Comparison of ENCODE assay signal across 11 cellular contexts in genomic region chrX:112211459-112211858, GRCh38.
DNase-seq lines count a peak whose midpoint lies in the region; ATAC-seq and TF ChIP-seq lines count a peak whose summit lies in the region.
"Had no signal": no experiment of that assay in that cellular context is flagged by ENCODE, and none has a peak within 500 bp of the region (broad histone marks: within the 10 kb centered on the region; RNA-seq: fewer than 3 reads in every experiment).

No MANE protein-coding gene starts in this region.

- intact Hi-C loops in Calu3 (cut with micrococcal nuclease; ENCODE audit: unreplicated experiment): no loop called here

- no peak overlapping the region for H3K4me3 Mint-ChIP-seq in activated T-cell treated with anti-CD3 and anti-CD28 coated beads, Interleukin-2, amount 50 U/mL, for 72 hours
- H3K4me3 Mint-ChIP-seq in activated T-cell treated with anti-CD3 and anti-CD28 coated beads, Interleukin-2, amount 50 U/mL, for 4 hours: no peak overlapping the region
- H3K4me3 Mint-ChIP-seq in Calu3 (ENCODE audit: low read depth, unreplicated experiment): no peak overlapping the region

- ATAC-seq in activated T-cell treated with anti-CD3 and anti-CD28 coated beads, Interleukin-2, amount 50 U/mL, for 72 hours (replicated peaks in 1 of 2): peak; percentile 72 to 76
- no peak for ATAC-seq in activated T-cell treated with anti-CD3 and anti-CD28 coated beads, Interleukin-2, amount 50 U/mL, for 4 hours
- peak; percentile 73 for ATAC-seq in HG03039 (IDR thresholded peaks at IDR 0.05; ENCODE audit: unreplicated experiment)
- ATAC-seq: pancreas had no signal

- CTCF ChIA-PET in Calu3 (lab: Charles Lee): interaction anchor here (1.0 kb wide), 1 partner anchor 10 kb away, joined by 3 read pairs; no protein-coding TSS in a partner anchor

- H3K27me3 Mint-ChIP-seq in activated T-cell treated with anti-CD3 and anti-CD28 coated beads, Interleukin-2, amount 50 U/mL, for 72 hours (ENCODE audit: low read depth): peaks cover 18% of the 10 kb centered on the region
- H3K27me3 Mint-ChIP-seq in activated T-cell treated with anti-CD3 and anti-CD28 coated beads, Interleukin-2, amount 50 U/mL, for 4 hours (ENCODE audit: low read depth): no peaks in the 10 kb centered on the region
- no peaks in the 10 kb centered on the region for H3K27me3 Mint-ChIP-seq in Calu3 (ENCODE audit: unreplicated experiment)

- H3K36me3 Mint-ChIP-seq in activated T-cell treated with anti-CD3 and anti-CD28 coated beads, Interleukin-2, amount 50 U/mL, for 72 hours (ENCODE audit: insufficient read depth in 2 of 2): no peaks in the 10 kb centered on the region
- H3K36me3 Mint-ChIP-seq in activated T-cell treated with anti-CD3 and anti-CD28 coated beads, Interleukin-2, amount 50 U/mL, for 4 hours (ENCODE audit: insufficient read depth): no peaks in the 10 kb centered on the region
- no peaks in the 10 kb centered on the region for H3K36me3 Mint-ChIP-seq in Calu3 (ENCODE audit: insufficient read depth, unreplicated experiment)

- peak in 1 of 2 donors; percentile 23 for DNase-seq in activated T-cell treated with anti-CD3 and anti-CD28 coated beads, Interleukin-2, amount 50 U/mL, for 72 hours
- DNase-seq in activated T-cell treated with anti-CD3 and anti-CD28 coated beads, Interleukin-2, amount 50 U/mL, for 4 hours: no peak
- peak; percentile 8 for DNase-seq in SW480 (ENCODE audit: low spot score)
- peak; percentile 0 for DNase-seq in occipital lobe (lab: John Stamatoyannopoulos, UW)
- DNase-seq in Calu3: no peak
- DNase-seq in middle frontal gyrus (ENCODE audit: extremely low spot score, low spot score): no peak
- DNase-seq in activated T-cell treated with anti-CD3 and anti-CD28 coated beads, Interleukin-2, amount 50 U/mL, for 1 hour: no peak
- DNase-seq: DMS79, pancreas, Peyer's patch had no signal

- no peaks in the 10 kb centered on the region for H3K4me1 Mint-ChIP-seq in activated T-cell treated with anti-CD3 and anti-CD28 coated beads, Interleukin-2, amount 50 U/mL, for 72 hours (ENCODE audit: low read depth)
- H3K4me1 Mint-ChIP-seq in activated T-cell treated with anti-CD3 and anti-CD28 coated beads, Interleukin-2, amount 50 U/mL, for 4 hours (ENCODE audit: low read depth): no peaks in the 10 kb centered on the region
- no peaks in the 10 kb centered on the region for H3K4me1 Mint-ChIP-seq in Calu3 (ENCODE audit: low read depth, unreplicated experiment)

- no peak overlapping the region for H3K27ac Mint-ChIP-seq in activated T-cell treated with anti-CD3 and anti-CD28 coated beads, Interleukin-2, amount 50 U/mL, for 72 hours
- no peak overlapping the region for H3K27ac Mint-ChIP-seq in Calu3 (ENCODE audit: unreplicated experiment)

- no TSS peak for BruUV-seq in Calu3 (replicated peaks; lab: Mats Ljungman, UMichigan)

- no peak for TF ChIP-seq CTCF in Calu3 (IDR thresholded peaks at IDR 0.05; ENCODE audit: unreplicated experiment)

- H3K9me3 Mint-ChIP-seq in activated T-cell treated with anti-CD3 and anti-CD28 coated beads, Interleukin-2, amount 50 U/mL, for 72 hours: no peaks in the 10 kb centered on the region
- H3K9me3 Mint-ChIP-seq in activated T-cell treated with anti-CD3 and anti-CD28 coated beads, Interleukin-2, amount 50 U/mL, for 4 hours: no peaks in the 10 kb centered on the region
- H3K9me3 Mint-ChIP-seq in Calu3 (ENCODE audit: low read depth, unreplicated experiment): no peaks in the 10 kb centered on the region

Comparison
In these comparisons a context has a peak if more than half of its experiments do, and no peak if none do; other contexts are left out.
1. ATAC-seq: peak in activated T-cell treated with anti-CD3 and anti-CD28 coated beads, Interleukin-2, amount 50 U/mL, for 72 hours (2 of 2) and HG03039 (single experiment); none in activated T-cell treated with anti-CD3 and anti-CD28 coated beads, Interleukin-2, amount 50 U/mL, for 4 hours (0 of 2).
2. DNase-seq: peak in SW480 (single experiment) and occipital lobe (single experiment); none in activated T-cell treated with anti-CD3 and anti-CD28 coated beads, Interleukin-2, amount 50 U/mL, for 4 hours (single experiment), Calu3 (single experiment), middle frontal gyrus (single experiment) and activated T-cell treated with anti-CD3 and anti-CD28 coated beads, Interleukin-2, amount 50 U/mL, for 1 hour (single experiment).